13 cellular contexts compared by ENCODE assay signal in genomic region chr14:103388664-103389063, GRCh38. TPM values are rescaled to one million over a fixed set of nuclear protein-coding genes. Genes with fewer than 3 reads are reported as not detected.
DNase-seq lines count a peak whose midpoint lies in the region; ATAC-seq and TF ChIP-seq lines count a peak whose summit lies in the region.
"Had no signal": no experiment of that assay in that cellular context is flagged by ENCODE, and none has a peak within 500 bp of the region (broad histone marks: within the 10 kb centered on the region; RNA-seq: fewer than 3 reads in every experiment).

No MANE protein-coding gene starts in this region.

- no peak overlapping the region for H2BK15ac ChIP-seq in IMR-90 (ENCODE audit: low read depth, low read length)

- H3K56ac ChIP-seq in IMR-90 (ENCODE audit: extremely low read depth, insufficient read depth, low read length): no peak overlapping the region

- H3K4me3 ChIP-seq in BLaER1 treated with 17β-estradiol and CSF1 and Interleukin-3, amounts not matched to agents 10 nM and 100 nM: peak overlapping the region in 6 of 10 experiments; percentile 9 to 99 (median 93); a peak in 7 of 20 replicates
- H3K4me3 ChIP-seq in IMR-90 (ENCODE audit: insufficient read depth, low read depth, low read length) (no peak overlapping the region), sigmoid colon (no peak overlapping the region)

- H3K27ac ChIP-seq in BLaER1 treated with 17β-estradiol and CSF1 and Interleukin-3, amounts not matched to agents 10 nM and 100 nM: no peak overlapping the region
- H3K27ac ChIP-seq in IMR-90 (ENCODE audit: insufficient read depth, low read length): no peak overlapping the region
- peak overlapping the region in 1 of 4 donors; percentile 95 for H3K27ac ChIP-seq in sigmoid colon
- H3K27ac ChIP-seq: thoracic aorta had no signal

- H2BK120ac ChIP-seq in IMR-90 (ENCODE audit: low read depth, low read length): no peak overlapping the region

- TF ChIP-seq RAD21 in IMR-90 (IDR thresholded peaks at IDR 0.05; ENCODE audit: low read length): no peak

- no peaks in the 10 kb centered on the region for H3K9me3 ChIP-seq in BLaER1 treated with 17β-estradiol and CSF1 and Interleukin-3, amounts not matched to agents 10 nM and 100 nM (replicated peaks in 1 of 11)
- no peaks in the 10 kb centered on the region for H3K9me3 ChIP-seq in IMR-90 (ENCODE audit: control insufficient read depth, insufficient read depth, low read length)
- H3K9me3 ChIP-seq in sigmoid colon: no peaks in the 10 kb centered on the region
- H3K9me3 ChIP-seq: Caco-2, thoracic aorta had no signal

- H3K4me3 Mint-ChIP-seq in activated naive CD8-positive, alpha-beta T cell treated with anti-CD3 and anti-CD28 coated beads, Interleukin-2, amount 10 ng/mL, durations not matched to agents 7 days and 5 days: peak overlapping the region; percentile 47
- H3K4me3 Mint-ChIP-seq in naive thymus-derived CD8-positive, alpha-beta T cell: peak overlapping the region in 9 of 10 donors; percentile 64 to 94 (median 76)
- H3K4me3 Mint-ChIP-seq in activated T-helper 2 cell treated with anti-CD3 and anti-CD28 coated beads, Interferon-gamma antibody, Interleukin-2, Interleukin-4, amounts not matched to agents 10 μg/mL and 5 μg/mL and 100 μg/mL, durations not matched to agents 14 hours and 24 hours and 36 hours (ENCODE audit: low read depth): no peak overlapping the region

- no peak for TF ChIP-seq POLR2A in IMR-90 (IDR thresholded peaks at IDR 0.05; ENCODE audit: low read depth, low read length)
- no peak for TF ChIP-seq POLR2A in sigmoid colon (IDR thresholded peaks at IDR 0.05)

- no peak overlapping the region for H2BK20ac ChIP-seq in IMR-90 (ENCODE audit: low read depth, low read length)

- H3K36me3 ChIP-seq in BLaER1 treated with 17β-estradiol and CSF1 and Interleukin-3, amounts not matched to agents 10 nM and 100 nM: peaks cover 0 to 8% (median 0%) of the 10 kb centered on the region in 11 experiments; a peak in 3 of 22 replicates
- no peaks in the 10 kb centered on the region for H3K36me3 ChIP-seq in IMR-90 (ENCODE audit: control insufficient read depth, insufficient read depth, low read length)
- H3K36me3 ChIP-seq in sigmoid colon: no peaks in the 10 kb centered on the region
- H3K36me3 ChIP-seq: thoracic aorta had no signal

- H3K27me3 ChIP-seq in BLaER1 treated with 17β-estradiol and CSF1 and Interleukin-3, amounts not matched to agents 10 nM and 100 nM: no peaks in the 10 kb centered on the region
- H3K27me3 ChIP-seq in IMR-90 (ENCODE audit: control insufficient read depth, insufficient read depth, low read length): no peaks in the 10 kb centered on the region
- H3K27me3 ChIP-seq in sigmoid colon: no peaks in the 10 kb centered on the region

- H3K27ac Mint-ChIP-seq in activated naive CD8-positive, alpha-beta T cell treated with anti-CD3 and anti-CD28 coated beads, Interleukin-2, amount 10 ng/mL, durations not matched to agents 7 days and 5 days: peak overlapping the region; percentile 17
- peak overlapping the region in 7 of 10 donors; percentile 24 to 79 (median 53) for H3K27ac Mint-ChIP-seq in naive thymus-derived CD8-positive, alpha-beta T cell
- H3K27ac Mint-ChIP-seq in activated T-helper 2 cell treated with anti-CD3 and anti-CD28 coated beads, Interferon-gamma antibody, Interleukin-2, Interleukin-4, amounts not matched to agents 10 μg/mL and 5 μg/mL and 100 μg/mL, durations not matched to agents 14 hours and 24 hours and 36 hours: no peak overlapping the region

- no peak overlapping the region for H3K14ac ChIP-seq in IMR-90 (replicated peaks; ENCODE audit: low read depth, low read length)

- H2AK5ac ChIP-seq in IMR-90 (ENCODE audit: low read depth, low read length): no peak overlapping the region

- H3K4me1 ChIP-seq in BLaER1 treated with 17β-estradiol and CSF1 and Interleukin-3, amounts not matched to agents 10 nM and 100 nM: peaks cover 26 to 70% (median 45%) of the 10 kb centered on the region in 10 experiments
- peaks cover 11% of the 10 kb centered on the region for H3K4me1 ChIP-seq in IMR-90 (ENCODE audit: control insufficient read depth, insufficient read depth, low read length)
- peaks cover 0 to 68% (median 62%) of the 10 kb centered on the region in 4 donors for H3K4me1 ChIP-seq in sigmoid colon

- no peak overlapping the region for H2AFZ ChIP-seq in IMR-90 (replicated peaks; ENCODE audit: low read length, poor library complexity)

- no peak overlapping the region for H2BK5ac ChIP-seq in IMR-90 (ENCODE audit: low read depth, low read length, poor library complexity, severe bottlenecking)

- H3K4ac ChIP-seq in IMR-90 (ENCODE audit: low read depth, low read length): no peak overlapping the region

- CTCF ChIA-PET in IMR-90 (lab: Yijun Ruan, JAX): no interaction called here

- intact Hi-C loops in IMR-90 (cut with micrococcal nuclease) (no loop called here), sigmoid colon (cut with DNase I) (no loop called here)
- intact Hi-C loops in activated T-helper 2 cell treated with anti-CD3 and anti-CD28 coated beads, Interferon-gamma antibody, Interleukin-2, Interleukin-4, amounts not matched to agents 10 μg/mL and 5 μg/mL and 100 μg/mL, durations not matched to agents 14 hours and 24 hours and 36 hours (cut with micrococcal nuclease): loop anchor here (5.0 to 10.0 kb wide), 2 partner anchors 39 to 246 kb away; no protein-coding TSS in a partner anchor

- peaks cover 8% of the 10 kb centered on the region for H3K36me3 Mint-ChIP-seq in activated naive CD8-positive, alpha-beta T cell treated with anti-CD3 and anti-CD28 coated beads, Interleukin-2, amount 10 ng/mL, durations not matched to agents 7 days and 5 days
- H3K36me3 Mint-ChIP-seq in naive thymus-derived CD8-positive, alpha-beta T cell: peaks cover 0 to 6% (median 0%) of the 10 kb centered on the region in 3 donors
- H3K36me3 Mint-ChIP-seq in activated T-helper 2 cell treated with anti-CD3 and anti-CD28 coated beads, Interferon-gamma antibody, Interleukin-2, Interleukin-4, amounts not matched to agents 10 μg/mL and 5 μg/mL and 100 μg/mL, durations not matched to agents 14 hours and 24 hours and 36 hours (ENCODE audit: low read depth): peaks cover 11% of the 10 kb centered on the region

- TF ChIP-seq CTCF in IMR-90 (conservative IDR thresholded peaks at IDR 0.05; ENCODE audit: low read depth, low read length) (no peak), sigmoid colon (IDR thresholded peaks at IDR 0.05) (no peak)

- peaks cover 27% of the 10 kb centered on the region for H3K4me1 Mint-ChIP-seq in activated naive CD8-positive, alpha-beta T cell treated with anti-CD3 and anti-CD28 coated beads, Interleukin-2, amount 10 ng/mL, durations not matched to agents 7 days and 5 days
- peaks cover 10 to 73% (median 50%) of the 10 kb centered on the region in 4 donors for H3K4me1 Mint-ChIP-seq in naive thymus-derived CD8-positive, alpha-beta T cell
- H3K4me1 Mint-ChIP-seq in activated T-helper 2 cell treated with anti-CD3 and anti-CD28 coated beads, Interferon-gamma antibody, Interleukin-2, Interleukin-4, amounts not matched to agents 10 μg/mL and 5 μg/mL and 100 μg/mL, durations not matched to agents 14 hours and 24 hours and 36 hours (ENCODE audit: low read depth): peaks cover 24% of the 10 kb centered on the region

- peak overlapping the region in 5 of 11 experiments; percentile 25 to 99 (median 97); a peak in 6 of 22 replicates for H3K9ac ChIP-seq in BLaER1 treated with 17β-estradiol and CSF1 and Interleukin-3, amounts not matched to agents 10 nM and 100 nM
- H3K9ac ChIP-seq in IMR-90 (ENCODE audit: low read depth, low read length): no peak overlapping the region

- H3K23ac ChIP-seq in IMR-90 (ENCODE audit: low read depth, low read length): no peak overlapping the region

- no peak overlapping the region for H2AK9ac ChIP-seq in IMR-90 (replicated peaks; ENCODE audit: low read depth, low read length, poor library complexity)

- no TSS peak for BruUV-seq in IMR-90 (replicated peaks; lab: Mats Ljungman, UMichigan)

- no CpG with 5 or more reads among the region's 1 CpG for WGBS in IMR-90 (ENCODE audit: extremely low coverage in 2 of 2, insufficient read length in 1 of 2), 2 experiments
- 97% methylated on average over 1 of the region's 1 CpG for WGBS in sigmoid colon, 2 donors

- H4K91ac ChIP-seq in IMR-90 (ENCODE audit: insufficient read depth, low read depth, low read length): no peak overlapping the region

- peaks cover 9% of the 10 kb centered on the region for H3K9me1 ChIP-seq in IMR-90 (ENCODE audit: insufficient read depth, low read length)

- no peak overlapping the region for H4K8ac ChIP-seq in IMR-90 (ENCODE audit: low read depth in 2 of 2, low read length in 2 of 2)

- no peaks in the 10 kb centered on the region for H3K9me3 Mint-ChIP-seq in activated naive CD8-positive, alpha-beta T cell treated with anti-CD3 and anti-CD28 coated beads, Interleukin-2, amount 10 ng/mL, durations not matched to agents 7 days and 5 days
- no peaks in the 10 kb centered on the region for H3K9me3 Mint-ChIP-seq in naive thymus-derived CD8-positive, alpha-beta T cell
- H3K9me3 Mint-ChIP-seq in activated T-helper 2 cell treated with anti-CD3 and anti-CD28 coated beads, Interferon-gamma antibody, Interleukin-2, Interleukin-4, amounts not matched to agents 10 μg/mL and 5 μg/mL and 100 μg/mL, durations not matched to agents 14 hours and 24 hours and 36 hours: no peaks in the 10 kb centered on the region

- H4K5ac ChIP-seq in IMR-90 (ENCODE audit: low read depth, low read length): no peak overlapping the region

- ATAC-seq in IMR-90 (ENCODE audit: low read depth): no peak
- no peak for ATAC-seq in activated naive CD8-positive, alpha-beta T cell treated with anti-CD3 and anti-CD28 coated beads, Interleukin-2, amount 10 ng/mL, durations not matched to agents 7 days and 5 days (ENCODE audit: low read depth)
- no peak for ATAC-seq in naive thymus-derived CD8-positive, alpha-beta T cell

- TF ChIP-seq EP300 in sigmoid colon (IDR thresholded peaks at IDR 0.05): no peak

- no peaks in the 10 kb centered on the region for H3K27me3 Mint-ChIP-seq in activated naive CD8-positive, alpha-beta T cell treated with anti-CD3 and anti-CD28 coated beads, Interleukin-2, amount 10 ng/mL, durations not matched to agents 7 days and 5 days
- H3K27me3 Mint-ChIP-seq in naive thymus-derived CD8-positive, alpha-beta T cell: no peaks in the 10 kb centered on the region
- no peaks in the 10 kb centered on the region for H3K27me3 Mint-ChIP-seq in activated T-helper 2 cell treated with anti-CD3 and anti-CD28 coated beads, Interferon-gamma antibody, Interleukin-2, Interleukin-4, amounts not matched to agents 10 μg/mL and 5 μg/mL and 100 μg/mL, durations not matched to agents 14 hours and 24 hours and 36 hours (ENCODE audit: low read depth)

- peaks cover 5 to 37% of the 10 kb centered on the region in 2 experiments; a peak in 3 of 4 replicates for H3K79me1 ChIP-seq in IMR-90 (ENCODE audit: low read depth in 1 of 2, low read length in 2 of 2)

- POLR2A ChIA-PET in IMR-90 (lab: Charles Lee; ENCODE audit: unreplicated experiment): no interaction called here
- POLR2A ChIA-PET in activated naive CD8-positive, alpha-beta T cell treated with anti-CD3 and anti-CD28 coated beads, Interleukin-2, amount 10 ng/mL, durations not matched to agents 7 days and 5 days (lab: Charles Lee): interaction anchor here (0.6 kb wide), 2 partner anchors 12 to 130 kb away, joined by 3 to 5 read pairs; no protein-coding TSS in a partner anchor
- POLR2A ChIA-PET in naive thymus-derived CD8-positive, alpha-beta T cell (lab: Charles Lee): interaction anchor here (1.3 to 2.3 kb wide), 3 partner anchors 12 to 55 kb away, joined by 4 to 8 read pairs (median 6); partner anchors contain the start of gene EIF5

- in situ Hi-C loops in IMR-90 (cut with MboI; ENCODE audit: low sequenced_read_pairs): no loop called here

- H3K4me2 ChIP-seq in BLaER1 treated with 17β-estradiol and CSF1 and Interleukin-3, amounts not matched to agents 10 nM and 100 nM: peak overlapping the region; percentile 73 to 98 (median 89)
- peak overlapping the region; percentile 59; the same call in 1 of the 2 replicates for H3K4me2 ChIP-seq in IMR-90 (ENCODE audit: low read depth, low read length)

- dilution Hi-C loops in IMR-90 (cut with HindIII; ENCODE audit: low sequenced_read_pairs, unreplicated experiment): no loop called here

- DNase-seq in IMR-90 (no peak), OCI-M1 (lab: John Stamatoyannopoulos, UW) (no peak), sigmoid colon (no peak), C1 segment of cervical spinal cord (lab: John Stamatoyannopoulos, UW) (no peak)
- DNase-seq in activated naive CD8-positive, alpha-beta T cell treated with anti-CD3 and anti-CD28 coated beads, Interleukin-2, amount 10 ng/mL, durations not matched to agents 7 days and 5 days: no peak
- no peak for DNase-seq in naive thymus-derived CD8-positive, alpha-beta T cell
- DNase-seq in activated T-helper 2 cell treated with anti-CD3 and anti-CD28 coated beads, Interferon-gamma antibody, Interleukin-2, Interleukin-4, amounts not matched to agents 10 μg/mL and 5 μg/mL and 100 μg/mL, durations not matched to agents 14 hours and 24 hours and 36 hours (ENCODE audit: low spot score): no peak
- DNase-seq: amygdala, Caco-2, foreskin melanocyte, NCI-H1694 had no signal

- no peak overlapping the region for H3K18ac ChIP-seq in IMR-90 (ENCODE audit: low read depth, low read length)

- peaks cover 73 to 82% (median 81%) of the 10 kb centered on the region in 11 experiments for H4K20me1 ChIP-seq in BLaER1 treated with 17β-estradiol and CSF1 and Interleukin-3, amounts not matched to agents 10 nM and 100 nM
- peaks cover 79% of the 10 kb centered on the region for H4K20me1 ChIP-seq in IMR-90 (ENCODE audit: insufficient read depth, low read length)

RNA-seq across cellular contexts. Expression of gene MARK3, which starts 3.4 kb away (rescaled TPM):
- total RNA-seq in IMR-90 (2012; rRNA removed): 80.5 and 88.0 TPM in 2 replicates
- 72.8 and 78.5 TPM in 2 replicates for polyA plus RNA-seq in IMR-90 (2012; rRNA removed)
- polyA plus RNA-seq in IMR-90 (2012; cell fraction: cytosol; rRNA removed): 34.2 and 35.5 TPM in 2 replicates
- 156 and 427 TPM in 2 replicates for polyA plus RNA-seq in IMR-90 (2012; cell fraction: nucleus; rRNA removed; ENCODE audit: low replicate concordance)
- total RNA-seq in activated naive CD8-positive, alpha-beta T cell treated with anti-CD3 and anti-CD28 coated beads, Interleukin-2, amount 10 ng/mL, durations not matched to agents 7 days and 5 days: 10 to 100 TPM; 87.4 to 88.0 TPM
- total RNA-seq in naive thymus-derived CD8-positive, alpha-beta T cell: 100 to 1,000 TPM; 123 to 128 TPM
- 10 to 100 TPM; 26.8 to 36.5 (median 30.7) TPM for polyA plus RNA-seq in naive thymus-derived CD8-positive, alpha-beta T cell
- 81.4 and 84.1 TPM in 2 replicates for total RNA-seq in activated T-helper 2 cell treated with anti-CD3 and anti-CD28 coated beads, Interferon-gamma antibody, Interleukin-2, Interleukin-4, amounts not matched to agents 10 μg/mL and 5 μg/mL and 100 μg/mL, durations not matched to agents 14 hours and 24 hours and 36 hours
- 100 to 1,000 TPM in 2 of 4 donors, 10 to 100 TPM in 2; 66.7 to 104 (median 87.0) TPM for total RNA-seq in sigmoid colon
- polyA plus RNA-seq in sigmoid colon: 10 to 100 TPM; 21.6 to 41.8 (median 25.4) TPM

RNA-seq across cellular contexts. Expression of gene EIF5, which starts 54.6 kb away (rescaled TPM):
- total RNA-seq in IMR-90 (2012; rRNA removed) (163 and 241 TPM in 2 replicates), sigmoid colon (100 to 1,000 TPM; 170 to 305 (median 215) TPM)
- polyA plus RNA-seq in IMR-90 (2012; rRNA removed) (163 and 181 TPM in 2 replicates), sigmoid colon (100 to 1,000 TPM in 1 of 3 donors, 10 to 100 TPM in 2; 70.3 to 138 (median 87.2) TPM)
- polyA plus RNA-seq in IMR-90 (2012; cell fraction: cytosol; rRNA removed): 141 and 165 TPM in 2 replicates
- 111 and 312 TPM in 2 replicates for polyA plus RNA-seq in IMR-90 (2012; cell fraction: nucleus; rRNA removed; ENCODE audit: low replicate concordance)
- 100 to 1,000 TPM; 202 to 222 TPM for total RNA-seq in activated naive CD8-positive, alpha-beta T cell treated with anti-CD3 and anti-CD28 coated beads, Interleukin-2, amount 10 ng/mL, durations not matched to agents 7 days and 5 days
- total RNA-seq in naive thymus-derived CD8-positive, alpha-beta T cell: 100 to 1,000 TPM; 368 to 375 TPM
- polyA plus RNA-seq in naive thymus-derived CD8-positive, alpha-beta T cell: 100 to 1,000 TPM; 283 to 332 (median 317) TPM
- total RNA-seq in activated T-helper 2 cell treated with anti-CD3 and anti-CD28 coated beads, Interferon-gamma antibody, Interleukin-2, Interleukin-4, amounts not matched to agents 10 μg/mL and 5 μg/mL and 100 μg/mL, durations not matched to agents 14 hours and 24 hours and 36 hours: 261 TPM in 2 replicates

Comparison
In these comparisons a context has a peak if more than half of its experiments do, and no peak if none do; other contexts are left out.
1. H3K4me3 ChIP-seq: peak in BLaER1 treated with 17β-estradiol and CSF1 and Interleukin-3, amounts not matched to agents 10 nM and 100 nM (6 of 10); none in IMR-90 (single experiment) and sigmoid colon (0 of 4).